Comparison of ENCODE assay signal across 8 cellular contexts in the genomic region with DNA sequence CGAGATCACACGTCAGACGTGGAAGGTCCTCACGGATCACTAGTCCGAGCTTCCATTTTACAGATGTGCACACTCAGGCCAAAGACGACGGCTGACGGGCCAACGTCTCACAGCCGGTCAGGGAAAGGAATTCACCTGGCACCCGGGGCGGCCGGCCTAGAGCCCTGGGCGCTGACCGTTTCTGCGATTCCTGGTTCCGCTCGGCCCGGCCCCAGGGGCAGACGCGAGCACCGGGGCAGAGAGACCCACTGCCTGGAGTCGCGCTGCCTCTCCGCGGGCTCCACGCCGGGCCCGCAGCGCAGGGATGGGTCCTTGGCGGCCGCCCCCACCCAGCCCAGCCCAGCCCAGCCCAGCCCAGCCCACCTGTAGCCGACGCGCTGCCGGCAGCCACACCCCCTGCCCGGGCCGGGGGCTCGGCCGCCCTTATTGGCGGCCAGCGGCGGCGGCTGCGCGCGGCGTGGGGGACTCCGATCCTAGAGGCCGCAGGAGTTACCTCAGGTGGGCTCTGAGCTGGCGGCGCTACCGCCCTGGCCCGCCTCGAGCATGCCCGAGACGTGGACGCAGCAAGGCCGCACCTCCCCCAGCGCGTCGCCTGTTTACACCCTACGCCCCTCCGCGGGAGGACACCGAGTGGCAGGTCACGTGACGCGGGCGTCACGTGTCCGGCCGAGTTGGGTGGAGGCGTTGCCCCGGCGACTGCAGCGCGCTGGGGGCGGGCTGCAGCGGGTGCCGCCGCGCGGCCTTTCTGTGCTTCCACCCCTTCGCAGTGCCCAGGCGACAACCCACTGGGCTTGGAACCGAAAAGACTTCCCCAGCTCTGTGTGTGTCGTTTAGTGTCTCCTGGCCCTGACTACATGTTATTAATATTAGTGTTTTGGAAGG.
DNase-seq lines count a peak whose midpoint lies in the region; ATAC-seq and TF ChIP-seq lines count a peak whose summit lies in the region.

No MANE protein-coding gene starts in this region.

- H3K27ac ChIP-seq in heart left ventricle (peak overlapping the region; percentile 2 to 87 (median 67)), upper lobe of left lung (peak overlapping the region; percentile 67 to 92 (median 75))

- intact Hi-C loops in heart left ventricle (cut with DNase I), result loop anchor here in 9 of 10 donors (1.0 to 10.0 kb wide), 8 partner anchors 78 to 590 kb away; partner anchors contain the start of genes ZFAND4 (in 4 of the 9) and ZNF22 (in 1 of the 9)

- H3K27me3 ChIP-seq in heart left ventricle (peaks cover 0 to 4% (median 0%) of the 10 kb centered on the region in 9 donors), upper lobe of left lung (no peaks in the 10 kb centered on the region)

- H3K4me1 ChIP-seq in heart left ventricle (peaks cover 0 to 29% (median 21%) of the 10 kb centered on the region in 12 donors), upper lobe of left lung (peaks cover 11 to 32% (median 19%) of the 10 kb centered on the region in 4 donors)

- peaks cover 0 to 9% (median 0%) of the 10 kb centered on the region in 12 donors for H3K9me3 ChIP-seq in heart left ventricle
- H3K9me3 ChIP-seq in upper lobe of left lung, result no peaks in the 10 kb centered on the region

- peaks cover 0 to 6% (median 0%) of the 10 kb centered on the region in 9 donors for H3K36me3 ChIP-seq in heart left ventricle
- peaks cover 0 to 6% (median 0%) of the 10 kb centered on the region in 4 donors for H3K36me3 ChIP-seq in upper lobe of left lung

- DNase-seq in NB4 (ENCODE audit: low read depth), result peak; percentile 92
- peak; percentile 86 for DNase-seq in SKM-1 treated with dmso at 0.1 percent for 144 hours (lab: John Stamatoyannopoulos, UW; ENCODE audit: unreplicated experiment)
- DNase-seq in activated naive CD8-positive, alpha-beta T cell treated with anti-CD3 and anti-CD28 coated beads, Interleukin-2, amount 50 U/mL, for 16 hours (ENCODE audit: low read depth, low spot score), result peak; percentile 80
- peak; percentile 93 to 97 (median 95) for DNase-seq in heart left ventricle
- DNase-seq in pons (ENCODE audit: low spot score), result peak; percentile 94
- peak; percentile 95 to 99 for DNase-seq in upper lobe of left lung

- WGBS in heart left ventricle, 4 donors, result 0 to 1% (median 0%) methylated on average over 22 to 88 of the region's 88 CpGs
- 1% methylated on average over 25 to 55 of the region's 88 CpGs for WGBS in upper lobe of left lung, 2 donors

- ATAC-seq in HG02588 (IDR thresholded peaks at IDR 0.05; ENCODE audit: unreplicated experiment) (peak; percentile 92), heart left ventricle (peak; percentile 97 to 99 (median 98)), upper lobe of left lung (ENCODE audit: low FRiP score in 2 of 2) (peak; percentile 97 to 100)

- TF ChIP-seq CTCF in NB4 (IDR thresholded peaks at IDR 0.05; ENCODE audit: low read depth, low read length) (no peak), heart left ventricle (IDR thresholded peaks at IDR 0.05) (peak in 2 of 12 donors; percentile 28 to 34), upper lobe of left lung (IDR thresholded peaks at IDR 0.05) (peak in 4 of 6 experiments; percentile 19 to 53 (median 38))

- H3K4me3 ChIP-seq in NB4 (ENCODE audit: low read depth, low read length) (peak overlapping the region; percentile 66), heart left ventricle (peak overlapping the region; percentile 63 to 97 (median 84)), upper lobe of left lung (peak overlapping the region; percentile 62 to 99 (median 82))

- TF ChIP-seq EP300 in upper lobe of left lung (IDR thresholded peaks at IDR 0.05), result peak in 2 of 4 donors; percentile 45 to 90

- TF ChIP-seq POLR2A in GM10847 (IDR thresholded peaks at IDR 0.05; ENCODE audit: extremely low read depth, insufficient read length) (peak; percentile 42), NB4 (IDR thresholded peaks at IDR 0.05; ENCODE audit: extremely low read depth, insufficient read length) (peak; percentile 31), heart left ventricle (IDR thresholded peaks at IDR 0.05) (peak in 1 of 2 donors; percentile 71), upper lobe of left lung (IDR thresholded peaks at IDR 0.05) (peak in 3 of 4 donors; percentile 44 to 87 (median 59))

Comparison
In these comparisons a context has a peak if more than half of its experiments do, and no peak if none do; other contexts are left out.
1. Peak in every context shown above with its lines: DNase-seq, ATAC-seq, H3K4me3 ChIP-seq and H3K27ac ChIP-seq.